Comparison of ENCODE assay signal across 17 cellular contexts in the genomic region with DNA sequence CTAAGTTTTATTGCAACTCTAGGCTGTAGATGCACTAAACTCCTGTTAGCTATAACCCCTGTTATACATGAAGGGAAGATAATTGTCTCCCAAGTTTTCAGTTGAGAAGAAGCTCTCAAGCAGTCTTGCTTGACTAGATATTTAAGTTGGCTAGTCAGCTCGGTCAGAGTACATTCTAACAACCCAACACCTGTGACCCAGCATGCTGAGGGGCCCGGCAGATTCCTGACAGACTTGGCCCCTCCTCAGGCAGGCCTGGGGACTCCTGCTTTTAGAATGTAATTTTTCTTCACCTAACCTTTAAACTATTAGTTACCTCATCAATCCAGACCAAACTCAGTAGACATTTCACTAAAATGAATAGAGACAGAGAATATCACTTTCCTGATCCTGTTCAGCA.
"Had no signal": no experiment of that assay in that cellular context is flagged by ENCODE, and none has a peak within 500 bp of the region (broad histone marks: within the 10 kb centered on the region; RNA-seq: fewer than 3 reads in every experiment).

No MANE protein-coding gene starts in this region.

- H3K9me3 ChIP-seq: heart left ventricle, neutrophil, sigmoid colon, testis, transverse colon had no signal

- H3K9me3 Mint-ChIP-seq: stimulated activated naive B cell treated with anti-CD40 and anti-IgM and Interleukin-4, amounts not matched to agents 10 μg/mL and 1 μg/mL and 100 μg/mL, for 72 hours; stimulated activated naive CD8-positive, alpha-beta T cell treated with anti-CD3 and anti-CD28 coated beads, Interleukin-15, amount 100 ng/mL, for 72 hours had no signal

- H3K4me1 Mint-ChIP-seq: stimulated activated naive CD8-positive, alpha-beta T cell treated with anti-CD3 and anti-CD28 coated beads, Interleukin-15, amount 100 ng/mL, for 72 hours had no signal

- DNase-seq: cortex of kidney; dorsolateral prefrontal cortex; effector CD8-positive, alpha-beta T cell; heart left ventricle; hippocampal formation; left colon; naive thymus-derived CD4-positive, alpha-beta T cell; sigmoid colon; stimulated activated CD4-positive, alpha-beta T cell treated with anti-CD3 and anti-CD28 coated beads, Interleukin-2, amount 100 ng/mL, for 24 hours; stimulated activated CD4-positive, alpha-beta T cell treated with anti-CD3 and anti-CD28 coated beads, Interleukin-4, amount 100 ng/mL, for 4 hours; stimulated activated naive B cell treated with anti-CD40 and anti-IgM and Interleukin-4, amounts not matched to agents 10 μg/mL and 1 μg/mL and 100 μg/mL, for 72 hours; stimulated activated naive CD8-positive, alpha-beta T cell treated with anti-CD3 and anti-CD28 coated beads, Interleukin-15, amount 100 ng/mL, for 72 hours; testis; transverse colon had no signal

- ATAC-seq: esophagus mucosa; heart left ventricle; naive thymus-derived CD4-positive, alpha-beta T cell; stimulated activated naive B cell treated with anti-CD40 and anti-IgM and Interleukin-4, amounts not matched to agents 10 μg/mL and 1 μg/mL and 100 μg/mL, for 72 hours; stimulated activated naive CD8-positive, alpha-beta T cell treated with anti-CD3 and anti-CD28 coated beads, Interleukin-15, amount 100 ng/mL, for 72 hours had no signal

- H3K27ac Mint-ChIP-seq: naive thymus-derived CD4-positive, alpha-beta T cell; stimulated activated naive B cell treated with anti-CD40 and anti-IgM and Interleukin-4, amounts not matched to agents 10 μg/mL and 1 μg/mL and 100 μg/mL, for 72 hours; stimulated activated naive CD8-positive, alpha-beta T cell treated with anti-CD3 and anti-CD28 coated beads, Interleukin-15, amount 100 ng/mL, for 72 hours had no signal

- H3K36me3 Mint-ChIP-seq: naive thymus-derived CD4-positive, alpha-beta T cell; stimulated activated naive B cell treated with anti-CD40 and anti-IgM and Interleukin-4, amounts not matched to agents 10 μg/mL and 1 μg/mL and 100 μg/mL, for 72 hours had no signal

- H3K36me3 ChIP-seq: heart left ventricle, neutrophil, sigmoid colon, transverse colon had no signal

- H3K27ac ChIP-seq: heart left ventricle, neutrophil, sigmoid colon, skin epidermis, testis, transverse colon had no signal

- H3K4me3 ChIP-seq: dorsolateral prefrontal cortex, heart left ventricle, sigmoid colon, skin epidermis, testis, transverse colon had no signal

- H3K27me3 ChIP-seq: dorsolateral prefrontal cortex, sigmoid colon, testis, transverse colon had no signal

- H3K4me3 Mint-ChIP-seq: naive thymus-derived CD4-positive, alpha-beta T cell; stimulated activated naive B cell treated with anti-CD40 and anti-IgM and Interleukin-4, amounts not matched to agents 10 μg/mL and 1 μg/mL and 100 μg/mL, for 72 hours; stimulated activated naive CD8-positive, alpha-beta T cell treated with anti-CD3 and anti-CD28 coated beads, Interleukin-15, amount 100 ng/mL, for 72 hours had no signal

- H3K4me1 ChIP-seq: sigmoid colon, testis, transverse colon had no signal

- H3K27me3 Mint-ChIP-seq: stimulated activated naive B cell treated with anti-CD40 and anti-IgM and Interleukin-4, amounts not matched to agents 10 μg/mL and 1 μg/mL and 100 μg/mL, for 72 hours had no signal
